ENCODE assay signal across 12 cellular contexts in genomic region chr16:58259995-58260394, GRCh38. TPM values are rescaled to one million over a fixed set of nuclear protein-coding genes. Genes with fewer than 3 reads are reported as not detected.
"Had no signal": no experiment of that assay in that cellular context is flagged by ENCODE, and none has a peak within 500 bp of the region (broad histone marks: within the 10 kb centered on the region; RNA-seq: fewer than 3 reads in every experiment).

No MANE protein-coding gene starts in this region.

- H3K4me3 ChIP-seq: GM23248, GM23338, HAP-1 had no signal

- ATAC-seq: GM23338, HCT116 had no signal

- DNase-seq: GM23248, GOT3, H7, H9, HCEC 1CT, HFFc6 had no signal

- H3K4me2 ChIP-seq: GM23338 had no signal

- FAIRE-seq: H1, H54 had no signal

- H3K4me1 ChIP-seq: HAP-1 had no signal

- H3K9ac ChIP-seq: GM23248 had no signal

- H2AFZ ChIP-seq: GM23248, GM23338 had no signal

- H3K9me3 ChIP-seq: HAP-1 had no signal

- H3K27ac ChIP-seq: GM23248 had no signal

- H3K36me3 ChIP-seq: HAP-1 had no signal

RNA-seq across cellular contexts. Expression of gene PRSS54, which starts 34.8 kb away (rescaled TPM):
- total RNA-seq: GM23248, GM23338, H1, H4, H7, H9, HFFc6 had no signal
- polyA plus RNA-seq: GM23248, GM23338, H1 had no signal
